Comparison of ENCODE assay signal across 7 cellular contexts in the genomic region with DNA sequence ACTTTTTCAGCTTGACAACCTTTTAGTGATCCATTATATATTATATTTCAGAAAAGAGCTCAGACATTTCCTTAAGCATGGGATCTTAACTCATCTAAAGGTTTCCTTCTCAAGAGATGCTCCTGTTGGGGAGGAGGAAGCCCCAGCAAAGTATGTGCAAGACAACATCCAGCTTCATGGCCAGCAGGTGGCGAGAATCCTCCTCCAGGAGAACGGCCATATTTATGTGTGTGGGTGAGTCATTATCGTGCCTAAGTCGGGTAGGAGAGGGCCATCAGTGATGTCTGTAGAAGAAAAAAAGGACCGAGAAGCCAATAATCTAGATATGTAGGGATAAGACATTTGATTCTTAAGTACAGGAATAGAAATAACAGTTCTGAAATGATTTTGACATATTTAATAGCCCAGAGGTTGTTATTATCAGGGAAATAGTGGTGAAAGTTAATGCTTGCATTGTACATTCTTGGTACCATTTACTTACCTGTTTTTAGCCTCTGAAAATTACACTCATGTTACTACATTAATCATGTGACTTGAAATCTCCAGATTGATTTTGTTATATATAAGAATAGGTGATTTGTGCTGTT. TPM values are rescaled to one million over a fixed set of nuclear protein-coding genes. Genes with fewer than 3 reads are reported as not detected.
DNase-seq lines count a peak whose midpoint lies in the region; FAIRE-seq and TF ChIP-seq lines count a peak whose summit lies in the region.

No MANE protein-coding gene starts in this region.

- H3K4me2 ChIP-seq in smooth muscle cell, result no peak overlapping the region

- no peaks in the 10 kb centered on the region for H3K27me3 ChIP-seq in smooth muscle cell (ENCODE audit: low read depth)

- TF ChIP-seq CTCF in HEK293 (tag by site-specific recombination; IDR thresholded peaks at IDR 0.05) (no peak), choroid plexus epithelial cell (conservative IDR thresholded peaks at IDR 0.05; ENCODE audit: low read depth, low read length) (peak; percentile 75), smooth muscle cell (IDR thresholded peaks at IDR 0.05; ENCODE audit: borderline replicate concordance, insufficient read depth, poor library complexity, severe bottlenecking) (peak; percentile 38)

- no peak for FAIRE-seq in RCC 7860 (lab: Jason Lieb, UNC)

- H3F3A ChIP-seq in smooth muscle cell (ENCODE audit: low read depth), result no peaks in the 10 kb centered on the region

- H3K4me1 ChIP-seq in HEK293 (ENCODE audit: control insufficient read depth, insufficient read depth, low read length) (no peaks in the 10 kb centered on the region), smooth muscle cell (ENCODE audit: low read depth) (no peaks in the 10 kb centered on the region)

- whole genome bisulfite sequencing in smooth muscle cell (ENCODE audit: low lambda C conversion rate), result 86% methylated on average over 5 of the region's 5 CpGs

- no peak overlapping the region for H3K9ac ChIP-seq in smooth muscle cell (ENCODE audit: low read depth)

- no peaks in the 10 kb centered on the region for H3K79me2 ChIP-seq in smooth muscle cell (ENCODE audit: low read depth)

- H3K27ac ChIP-seq in HEK293 (ENCODE audit: extremely low read depth, low read depth, low read length) (no peak overlapping the region), smooth muscle cell (ENCODE audit: low read depth) (no peak overlapping the region)

- no peak overlapping the region for H2AFZ ChIP-seq in smooth muscle cell (ENCODE audit: low read depth)

- H3K4me3 ChIP-seq in HEK293 (ENCODE audit: low read depth, low read length) (no peak overlapping the region), choroid plexus epithelial cell (ENCODE audit: low read depth, low read length) (no peak overlapping the region), smooth muscle cell (no peak overlapping the region)

- no peaks in the 10 kb centered on the region for H4K20me1 ChIP-seq in smooth muscle cell (ENCODE audit: low read depth)

- CTCF ChIA-PET in HEK293 (lab: Yijun Ruan, JAX), result interaction anchor here (0.5 to 2.1 kb wide), 12 partner anchors 9 to 1214 kb away, joined by 3 to 12 read pairs (median 4); no protein-coding TSS in a partner anchor

- no peaks in the 10 kb centered on the region for H3K9me3 ChIP-seq in HEK293 (ENCODE audit: control insufficient read depth, insufficient read depth, low read depth, low read length)
- no peaks in the 10 kb centered on the region for H3K9me3 ChIP-seq in smooth muscle cell (replicated peaks; ENCODE audit: low read depth)

- H3K36me3 ChIP-seq in HEK293 (ENCODE audit: control insufficient read depth in 2 of 2, insufficient read depth in 1 of 2, low read length in 2 of 2), result peaks cover 54 to 95% of the 10 kb centered on the region in 2 experiments
- H3K36me3 ChIP-seq in smooth muscle cell (ENCODE audit: low read depth), result peaks cover 43% of the 10 kb centered on the region

- DNase-seq in ELF-1 (ENCODE audit: low read depth, low spot score) (peak; percentile 51), RCC 7860 (ENCODE audit: low spot score) (peak; percentile 37), choroid plexus epithelial cell (ENCODE audit: low read depth) (peak; percentile 76), smooth muscle cell (lab: John Stamatoyannopoulos, UW; ENCODE audit: unreplicated experiment) (no peak), NK-92 (lab: John Stamatoyannopoulos, UW; ENCODE audit: unreplicated experiment) (no peak), COLO829 (ENCODE audit: low spot score) (no peak)

- POLR2A ChIA-PET in HEK293 (lab: Yijun Ruan, JAX), result interaction anchor here (1.2 kb wide), 1 partner anchor 28 kb away, joined by 4 read pairs; a partner anchor contains a TSS

TF ChIP-seq in HEK293, 187 proteins besides CTCF, POLR2A, EP300 and RAD21:
- TF ChIP-seq ZNF654 (tag by site-specific recombination; IDR thresholded peaks at IDR 0.05; ENCODE audit: low read depth) (peak; percentile 43), ZNF660 (tag by site-specific recombination; IDR thresholded peaks at IDR 0.05) (peak; percentile 84), ZNF571 (tag by site-specific recombination; IDR thresholded peaks at IDR 0.05) (no peak)
- TF ChIP-seq, protein P1, sequence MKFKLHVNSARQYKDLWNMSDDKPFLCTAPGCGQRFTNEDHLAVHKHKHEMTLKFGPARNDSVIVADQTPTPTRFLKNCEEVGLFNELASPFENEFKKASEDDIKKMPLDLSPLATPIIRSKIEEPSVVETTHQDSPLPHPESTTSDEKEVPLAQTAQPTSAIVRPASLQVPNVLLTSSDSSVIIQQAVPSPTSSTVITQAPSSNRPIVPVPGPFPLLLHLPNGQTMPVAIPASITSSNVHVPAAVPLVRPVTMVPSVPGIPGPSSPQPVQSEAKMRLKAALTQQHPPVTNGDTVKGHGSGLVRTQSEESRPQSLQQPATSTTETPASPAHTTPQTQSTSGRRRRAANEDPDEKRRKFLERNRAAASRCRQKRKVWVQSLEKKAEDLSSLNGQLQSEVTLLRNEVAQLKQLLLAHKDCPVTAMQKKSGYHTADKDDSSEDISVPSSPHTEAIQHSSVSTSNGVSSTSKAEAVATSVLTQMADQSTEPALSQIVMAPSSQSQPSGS (tag by site-specific recombination; IDR thresholded peaks at IDR 0.05; ENCODE audit: low read depth), result no peak

RNA-seq across cellular contexts. Expression of a gene that starts 28.2 kb away (rescaled TPM):
- 23.7 and 24.5 TPM in 2 replicates for total RNA-seq in smooth muscle cell
- polyA plus RNA-seq in smooth muscle cell, result 16.2 and 18.3 TPM in 2 replicates

RNA-seq across cellular contexts. Expression of a gene that starts 28.3 kb away (rescaled TPM):
- 16.5 and 18.0 TPM in 2 replicates for total RNA-seq in smooth muscle cell
- polyA plus RNA-seq in smooth muscle cell, result 4.6 and 12.6 TPM in 2 replicates

RNA-seq across cellular contexts. Expression of a gene that starts 46.2 kb away (rescaled TPM):
- total RNA-seq in smooth muscle cell, result 0.22 TPM in 1 of 2 replicates, not detected in the other
- polyA plus RNA-seq in smooth muscle cell, result 0.82 and 1.1 TPM in 2 replicates

Comparison
In these comparisons a context has a peak if more than half of its experiments do, and no peak if none do; other contexts are left out.
1. DNase-seq: peak in ELF-1 (single experiment), RCC 7860 (single experiment) and choroid plexus epithelial cell (single experiment); none in smooth muscle cell (single experiment), NK-92 (single experiment) and COLO829 (single experiment).